Comparison of ENCODE assay signal across 22 cellular contexts in the genomic region with DNA sequence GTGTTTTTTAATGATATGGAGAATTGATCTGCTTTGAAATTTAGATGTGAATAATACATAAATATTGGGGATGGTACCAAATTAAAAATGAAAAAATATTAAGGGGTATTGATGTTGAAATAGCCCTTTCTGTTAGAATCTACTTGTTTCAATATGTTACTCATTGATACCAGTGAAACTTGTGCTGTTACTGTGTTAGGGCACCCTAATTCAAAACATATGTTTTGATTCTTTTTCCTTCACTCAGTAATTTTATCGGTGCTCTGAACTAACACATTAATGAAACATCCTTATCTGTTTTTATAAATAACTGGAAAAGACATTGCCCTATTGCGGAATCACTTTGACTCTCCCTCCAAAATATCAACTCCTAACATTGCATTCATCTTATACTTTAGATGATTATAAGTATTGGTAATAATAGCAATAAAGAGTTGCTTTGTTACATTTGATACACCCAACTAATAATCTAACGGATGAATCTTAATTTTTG. TPM values are rescaled to one million over a fixed set of nuclear protein-coding genes. Genes with fewer than 3 reads are reported as not detected.
DNase-seq lines count a peak whose midpoint lies in the region; ATAC-seq and TF ChIP-seq lines count a peak whose summit lies in the region.
"Had no signal": no experiment of that assay in that cellular context is flagged by ENCODE, and none has a peak within 500 bp of the region (broad histone marks: within the 10 kb centered on the region; RNA-seq: fewer than 3 reads in every experiment).

No MANE protein-coding gene starts in this region.

- no peak overlapping the region for H3K27ac ChIP-seq in left ventricle myocardium inferior (replicated peaks)
- H3K27ac ChIP-seq: 22Rv1, C4-2B had no signal

- H3K27me3 ChIP-seq in left ventricle myocardium inferior (ENCODE audit: low read depth), result no peaks in the 10 kb centered on the region

- no peaks in the 10 kb centered on the region for H3K9me3 Mint-ChIP-seq in T-helper 2 cell treated with Interferon-gamma antibody and Interleukin-4, amounts not matched to agents 5 μg/mL and 100 μg/mL, for 36 hours
- H3K9me3 Mint-ChIP-seq in activated T-helper 17 cell treated with anti-CD3 and anti-CD28 coated beads, Interleukin-2, amount 50 U/mL, for 72 hours, result no peaks in the 10 kb centered on the region

- no peak for DNase-seq in T-helper 2 cell treated with Interferon-gamma antibody and Interleukin-4, amounts not matched to agents 5 μg/mL and 100 μg/mL, for 36 hours (ENCODE audit: low spot score)
- DNase-seq in T-helper 2 cell (no peak), GM03348 (ENCODE audit: low spot score) (peak; percentile 43), fibroblast of the conjunctiva (ENCODE audit: low read depth) (peak; percentile 10), left ventricle myocardium inferior (no peak)
- DNase-seq: COR-L47, DMS153, GOT3, KBM-7, MV-4-11, NCI-H1417 treated with DMSO at 0.1 percent for 48 hours, NCI-H2029, NCI-H2171, NCI-H446 treated with DMSO at 0.1 percent for 48 hours, NCI-H748 treated with DMSO at 0.1 percent for 48 hours, OCI-M1, SHP77 treated with DMSO at 0.1 percent for 48 hours had no signal

- ATAC-seq in activated T-helper 17 cell treated with anti-CD3 and anti-CD28 coated beads, Interleukin-2, amount 50 U/mL, for 72 hours (replicated peaks), result peak; percentile 34
- ATAC-seq in GM19455 (IDR thresholded peaks at IDR 0.05; ENCODE audit: unreplicated experiment) (no peak), HG03457 (IDR thresholded peaks at IDR 0.05; ENCODE audit: unreplicated experiment) (no peak)

- peaks cover 30% of the 10 kb centered on the region for H3K4me1 Mint-ChIP-seq in T-helper 2 cell treated with Interferon-gamma antibody and Interleukin-4, amounts not matched to agents 5 μg/mL and 100 μg/mL, for 36 hours (ENCODE audit: low read depth)
- H3K4me1 Mint-ChIP-seq in activated T-helper 17 cell treated with anti-CD3 and anti-CD28 coated beads, Interleukin-2, amount 50 U/mL, for 72 hours, result peaks cover 10% of the 10 kb centered on the region

- H3K4me3 Mint-ChIP-seq in T-helper 2 cell treated with Interferon-gamma antibody and Interleukin-4, amounts not matched to agents 5 μg/mL and 100 μg/mL, for 36 hours, result peak overlapping the region; percentile 50
- H3K4me3 Mint-ChIP-seq in activated T-helper 17 cell treated with anti-CD3 and anti-CD28 coated beads, Interleukin-2, amount 50 U/mL, for 72 hours, result no peak overlapping the region

- intact Hi-C loops in left ventricle myocardium inferior (cut with micrococcal nuclease), result no loop called here

- no peaks in the 10 kb centered on the region for H3K4me1 ChIP-seq in left ventricle myocardium inferior

- H3K9me3 ChIP-seq in left ventricle myocardium inferior (replicated peaks), result no peaks in the 10 kb centered on the region

- no peak for TF ChIP-seq CTCF in left ventricle myocardium inferior (IDR thresholded peaks at IDR 0.05; ENCODE audit: borderline replicate concordance)

- H3K36me3 ChIP-seq in left ventricle myocardium inferior, result peaks cover 47% of the 10 kb centered on the region

- H3K4me3 ChIP-seq in left ventricle myocardium inferior, result no peak overlapping the region

- no peaks in the 10 kb centered on the region for H3K27me3 Mint-ChIP-seq in T-helper 2 cell treated with Interferon-gamma antibody and Interleukin-4, amounts not matched to agents 5 μg/mL and 100 μg/mL, for 36 hours (ENCODE audit: low read depth)
- H3K27me3 Mint-ChIP-seq in activated T-helper 17 cell treated with anti-CD3 and anti-CD28 coated beads, Interleukin-2, amount 50 U/mL, for 72 hours, result no peaks in the 10 kb centered on the region

- peak overlapping the region; percentile 71 for H3K27ac Mint-ChIP-seq in T-helper 2 cell treated with Interferon-gamma antibody and Interleukin-4, amounts not matched to agents 5 μg/mL and 100 μg/mL, for 36 hours
- H3K27ac Mint-ChIP-seq in activated T-helper 17 cell treated with anti-CD3 and anti-CD28 coated beads, Interleukin-2, amount 50 U/mL, for 72 hours, result peak overlapping the region; percentile 23

- peaks cover 40% of the 10 kb centered on the region for H3K36me3 Mint-ChIP-seq in T-helper 2 cell treated with Interferon-gamma antibody and Interleukin-4, amounts not matched to agents 5 μg/mL and 100 μg/mL, for 36 hours (ENCODE audit: low read depth)
- H3K36me3 Mint-ChIP-seq in activated T-helper 17 cell treated with anti-CD3 and anti-CD28 coated beads, Interleukin-2, amount 50 U/mL, for 72 hours (ENCODE audit: low read depth), result peaks cover 77% of the 10 kb centered on the region

RNA-seq across cellular contexts. Expression of a gene that starts 52.0 kb away (rescaled TPM):
- total RNA-seq in activated T-helper 17 cell treated with anti-CD3 and anti-CD28 coated beads, Interleukin-2, amount 50 U/mL, for 72 hours, result 10 to 100 TPM; 68.5 to 72.8 TPM
- total RNA-seq in left ventricle myocardium inferior, result 0.55 TPM

Comparison
In these comparisons a context has a peak if more than half of its experiments do, and no peak if none do; other contexts are left out.
1. DNase-seq: peak in GM03348 (single experiment) and fibroblast of the conjunctiva (single experiment); none in T-helper 2 cell treated with Interferon-gamma antibody and Interleukin-4, amounts not matched to agents 5 μg/mL and 100 μg/mL, for 36 hours (single experiment), T-helper 2 cell (0 of 5) and left ventricle myocardium inferior (single experiment).
2. RNA of a gene that starts 52.0 kb away (total RNA-seq): 68.5 to 72.8 TPM in activated T-helper 17 cell treated with anti-CD3 and anti-CD28 coated beads, Interleukin-2, amount 50 U/mL, for 72 hours; 0.55 TPM in left ventricle myocardium inferior (single experiment); every median in the first group is over 10 times any median in the second.